In the genomic region with DNA sequence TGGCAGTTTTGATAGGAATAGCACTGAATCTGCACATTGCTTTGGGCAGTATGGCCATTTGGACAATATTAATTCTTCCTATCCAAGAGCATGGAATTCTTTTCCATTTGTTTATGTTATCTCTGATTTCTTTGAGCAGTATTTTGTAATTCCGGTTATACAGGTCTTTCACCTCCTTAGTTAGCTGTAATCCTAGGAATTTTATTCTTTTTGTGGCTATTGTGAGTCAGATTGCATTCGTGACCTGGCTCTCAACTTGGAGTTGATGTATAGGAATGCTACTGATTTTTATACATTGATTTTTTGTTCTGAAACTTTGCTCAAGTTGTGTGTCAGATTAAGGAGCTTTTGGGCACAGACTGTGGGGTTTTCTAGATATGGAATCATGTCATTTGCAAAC, we compare ENCODE assay signal across 22 cellular contexts. TPM values are rescaled to one million over a fixed set of nuclear protein-coding genes. Genes with fewer than 3 reads are reported as not detected.
DNase-seq lines count a peak whose midpoint lies in the region; ATAC-seq and TF ChIP-seq lines count a peak whose summit lies in the region.
"Had no signal": no experiment of that assay in that cellular context is flagged by ENCODE, and none has a peak within 500 bp of the region (broad histone marks: within the 10 kb centered on the region; RNA-seq: fewer than 3 reads in every experiment).

No MANE protein-coding gene starts in this region.

- peak overlapping the region; percentile 48 for H3K4me3 ChIP-seq in PC-3 (ENCODE audit: low read length)
- no peak overlapping the region for H3K4me3 ChIP-seq in epithelial cell of esophagus (ENCODE audit: low read length)
- H3K4me3 ChIP-seq: esophagus squamous epithelium, left lung, SJSA1 had no signal

- ATAC-seq in PC-3, result peak; percentile 88
- no peak for ATAC-seq in HG02870 (IDR thresholded peaks at IDR 0.05; ENCODE audit: unreplicated experiment)
- ATAC-seq in HG02588 (IDR thresholded peaks at IDR 0.05; ENCODE audit: unreplicated experiment), result no peak
- ATAC-seq: left lung; stimulated activated effector memory CD8-positive, alpha-beta T cell treated with anti-CD3 and anti-CD28 coated beads, Interleukin-12 subunit alpha, Interleukin-12 subunit beta, amount 100 ng/mL, for 72 hours had no signal

- no peaks in the 10 kb centered on the region for H3K27me3 Mint-ChIP-seq in progenitor cell of endocrine pancreas
- H3K27me3 Mint-ChIP-seq: CD4-positive, alpha-beta memory T cell; central memory CD8-positive, alpha-beta T cell; IgD-negative memory B cell had no signal

- POLR2A ChIA-PET in PC-3 (lab: Charles Lee; ENCODE audit: unreplicated experiment), result no interaction called here

- H3K36me3 ChIP-seq in PC-3 (ENCODE audit: low read depth, low read length), result 0 out of 2 replicates have a peak, but pooled peaks cover 4% of the 10 kb centered on the region

- no peak overlapping the region for H3K4me3 Mint-ChIP-seq in progenitor cell of endocrine pancreas (ENCODE audit: low read depth)
- H3K4me3 Mint-ChIP-seq: central memory CD8-positive, alpha-beta T cell; IgD-negative memory B cell; nephron; stimulated activated effector memory CD8-positive, alpha-beta T cell treated with anti-CD3 and anti-CD28 coated beads, Interleukin-12 subunit alpha, Interleukin-12 subunit beta, amount 100 ng/mL, for 72 hours; T-helper 1 cell treated with Interleukin-12 subunit alpha and Interleukin-12 subunit beta and Interleukin-4 antibody, amounts not matched to agents 30 μg/mL and 1 μg/mL, for 36 hours had no signal

- H2AFZ ChIP-seq in PC-3 (ENCODE audit: low read length), result no peak overlapping the region

- peak overlapping the region; percentile 82 for H3K27ac ChIP-seq in PC-3 (ENCODE audit: low read length)
- H3K27ac ChIP-seq: left lung, SJSA1 had no signal

- peaks cover 21% of the 10 kb centered on the region for H3K4me1 Mint-ChIP-seq in progenitor cell of endocrine pancreas (ENCODE audit: low read depth)
- H3K4me1 Mint-ChIP-seq: nephron had no signal

- H3K4me1 ChIP-seq in PC-3 (ENCODE audit: insufficient read depth, low read length), result peaks cover 38% of the 10 kb centered on the region
- H3K4me1 ChIP-seq: left lung, SJSA1 had no signal

- intact Hi-C loops in PC-3 (cut with micrococcal nuclease), result no loop called here

- H3K9me2 ChIP-seq in PC-3 (replicated peaks; ENCODE audit: low read length), result no peaks in the 10 kb centered on the region

- no peaks in the 10 kb centered on the region for H3K36me3 Mint-ChIP-seq in progenitor cell of endocrine pancreas (ENCODE audit: insufficient read depth)

- H3K9me3 ChIP-seq in PC-3 (ENCODE audit: low read length), result no peaks in the 10 kb centered on the region
- H3K9me3 ChIP-seq: esophagus squamous epithelium, left lung, SJSA1 had no signal

- H3F3A ChIP-seq in PC-3 (ENCODE audit: low read length, unreplicated experiment), result peaks cover 8% of the 10 kb centered on the region

- TF ChIP-seq CTCF in PC-3 (conservative IDR thresholded peaks at IDR 0.05; ENCODE audit: low read depth, low read length) (no peak), epithelial cell of esophagus (IDR thresholded peaks at IDR 0.05; ENCODE audit: insufficient read depth, low read depth, low read length, missing control alignments) (no peak), progenitor cell of endocrine pancreas (IDR thresholded peaks at IDR 0.05; ENCODE audit: unreplicated experiment) (no peak)

- no peaks in the 10 kb centered on the region for H4K20me1 ChIP-seq in PC-3 (ENCODE audit: low read length)

- CTCF ChIA-PET in PC-3 (lab: Charles Lee), result no interaction called here

- no peaks in the 10 kb centered on the region for H3K27me3 ChIP-seq in PC-3 (ENCODE audit: low read length)
- H3K27me3 ChIP-seq: esophagus squamous epithelium, left lung, SJSA1 had no signal

- peak overlapping the region; percentile 11; the same call in 1 of the 2 replicates for H3K9ac ChIP-seq in PC-3 (ENCODE audit: low read length)

- DNase-seq in HCEC 1CT, result peak; percentile 5
- peak; percentile 90 for DNase-seq in PC-3
- peak; percentile 65 for DNase-seq in epithelial cell of esophagus (ENCODE audit: low read depth)
- DNase-seq in progenitor cell of endocrine pancreas (ENCODE audit: low spot score, unreplicated experiment), result no peak
- DNase-seq in stimulated activated CD4-positive, alpha-beta T cell treated with anti-CD3 and anti-CD28 coated beads, Interleukin-4, amount 100 ng/mL, for 24 hours, result no peak
- DNase-seq: activated CD4-positive, alpha-beta T cell treated with anti-CD3 and anti-CD28 coated beads, Interleukin-2, amount 50 U/mL, for 48 hours; activated gamma-delta T cell; CD4-positive, alpha-beta memory T cell; DMS79; esophagus squamous epithelium; H7; left lung; NCI-H187 treated with DMSO at 0.1 percent for 48 hours; NCI-H2227 treated with DMSO at 0.1 percent for 48 hours had no signal

- peak overlapping the region; percentile 86 for H3K27ac Mint-ChIP-seq in progenitor cell of endocrine pancreas
- H3K27ac Mint-ChIP-seq: CD4-positive, alpha-beta memory T cell; IgD-negative memory B cell; nephron; stimulated activated effector memory CD8-positive, alpha-beta T cell treated with anti-CD3 and anti-CD28 coated beads, Interleukin-12 subunit alpha, Interleukin-12 subunit beta, amount 100 ng/mL, for 72 hours; T-helper 1 cell treated with Interleukin-12 subunit alpha and Interleukin-12 subunit beta and Interleukin-4 antibody, amounts not matched to agents 30 μg/mL and 1 μg/mL, for 36 hours had no signal

- no TSS peak for BruUV-seq in PC-3 (replicated peaks; lab: Mats Ljungman, UMichigan)

- H3K79me2 ChIP-seq in PC-3 (ENCODE audit: low read length), result peaks cover 81% of the 10 kb centered on the region

- peak overlapping the region; percentile 86 for H3K4me2 ChIP-seq in PC-3 (ENCODE audit: low read length)

- no peaks in the 10 kb centered on the region for H3K9me3 Mint-ChIP-seq in progenitor cell of endocrine pancreas (ENCODE audit: low read depth)
- H3K9me3 Mint-ChIP-seq: central memory CD8-positive, alpha-beta T cell; IgD-negative memory B cell; nephron; stimulated activated effector memory CD8-positive, alpha-beta T cell treated with anti-CD3 and anti-CD28 coated beads, Interleukin-12 subunit alpha, Interleukin-12 subunit beta, amount 100 ng/mL, for 72 hours; T-helper 1 cell treated with Interleukin-12 subunit alpha and Interleukin-12 subunit beta and Interleukin-4 antibody, amounts not matched to agents 30 μg/mL and 1 μg/mL, for 36 hours had no signal

RNA-seq across cellular contexts. Expression of gene TMEM161B, which starts 24.0 kb away (rescaled TPM):
- total RNA-seq in PC-3 (2014; rRNA removed), result 11.5 and 12.2 TPM in 2 replicates
- 20.1 and 21.1 TPM in 2 replicates for total RNA-seq in progenitor cell of endocrine pancreas

Comparison
In these comparisons a context has a peak if more than half of its experiments do, and no peak if none do; other contexts are left out.
1. DNase-seq: peak in HCEC 1CT (single experiment), PC-3 (single experiment) and epithelial cell of esophagus (single experiment); none in progenitor cell of endocrine pancreas (single experiment) and stimulated activated CD4-positive, alpha-beta T cell treated with anti-CD3 and anti-CD28 coated beads, Interleukin-4, amount 100 ng/mL, for 24 hours (single experiment).